ENCODE assay signal across 17 cellular contexts in the genomic region with DNA sequence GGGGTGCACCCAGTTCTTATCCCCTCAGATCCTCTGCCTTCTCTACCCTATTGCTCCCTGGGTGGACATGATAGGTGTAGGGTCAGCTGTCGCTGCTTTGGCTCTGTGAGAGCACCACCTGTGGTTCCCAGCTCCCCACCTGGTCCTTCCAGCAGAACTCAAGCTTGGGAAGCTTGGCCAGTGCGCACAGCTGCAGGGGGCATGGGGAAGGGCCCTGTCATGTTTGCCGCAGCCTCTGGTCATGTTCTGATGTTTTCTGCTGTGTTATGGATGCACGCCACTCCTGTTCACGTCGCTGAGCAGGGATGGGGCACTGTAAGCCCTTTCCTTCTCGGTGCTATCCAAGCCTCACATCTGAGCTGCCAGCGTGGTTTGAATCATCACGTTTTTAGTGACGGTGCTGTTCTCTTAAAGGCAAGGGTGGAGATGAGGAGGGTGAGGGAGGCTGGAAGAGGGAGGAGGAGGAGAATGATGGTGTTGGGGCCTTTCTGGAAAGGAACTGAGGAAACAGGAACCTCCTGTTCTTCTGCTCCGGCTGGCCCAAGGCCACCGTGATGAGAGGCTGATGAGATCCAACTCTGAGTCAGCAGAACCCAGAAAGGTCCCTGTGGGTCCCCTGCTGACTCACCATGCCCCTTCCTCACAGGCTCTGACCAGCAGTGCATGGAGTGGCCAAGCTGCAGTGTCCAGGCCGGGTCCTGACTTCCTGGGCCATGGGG.
DNase-seq lines count a peak whose midpoint lies in the region; FAIRE-seq and TF ChIP-seq lines count a peak whose summit lies in the region.
"Had no signal": no experiment of that assay in that cellular context is flagged by ENCODE, and none has a peak within 500 bp of the region (broad histone marks: within the 10 kb centered on the region; RNA-seq: fewer than 3 reads in every experiment).

No MANE protein-coding gene starts in this region.

- H3K9ac ChIP-seq in fibroblast of lung (ENCODE audit: insufficient read depth, low read length) (no peak overlapping the region), liver (ENCODE audit: low read depth in 1 of 2, low read length in 2 of 2) (no peak overlapping the region), MM.1S (ENCODE audit: low read length) (no peak overlapping the region)
- H3K9ac ChIP-seq: GM23248 had no signal

- no peaks in the 10 kb centered on the region for H3F3A ChIP-seq in MM.1S (ENCODE audit: insufficient read depth, low read length)

- peak; percentile 26 for FAIRE-seq in RCC 7860 (lab: Jason Lieb, UNC)

- H3K4me2 ChIP-seq in fibroblast of lung (ENCODE audit: extremely low read depth, insufficient read depth, low read length) (no peak overlapping the region), MM.1S (ENCODE audit: low read depth, low read length) (no peak overlapping the region)

- H3K4me3 ChIP-seq in fibroblast of lung (replicated peaks in 1 of 4; ENCODE audit: control extremely low read depth in 1 of 4, insufficient read depth in 1 of 4, low read depth in 3 of 4, low read length in 4 of 4) (no peak overlapping the region), liver (ENCODE audit: low read depth in 1 of 3, low read length in 3 of 3) (no peak overlapping the region), MM.1S (ENCODE audit: low read length) (no peak overlapping the region)
- H3K4me3 ChIP-seq: GM23248, MG63, suprapubic skin had no signal

- DNase-seq in RCC 7860 (ENCODE audit: low spot score) = peak; percentile 84
- peak; percentile 39 to 59 for DNase-seq in fibroblast of lung (ENCODE audit: low read depth in 2 of 2)
- peak; percentile 36 for DNase-seq in renal cortical epithelial cell (ENCODE audit: low read depth)
- no peak for DNase-seq in medulla oblongata (ENCODE audit: extremely low spot score)
- DNase-seq in MM.1S = no peak
- DNase-seq in NCI-H2227 (lab: John Stamatoyannopoulos, UW; ENCODE audit: unreplicated experiment) = no peak
- no peak for DNase-seq in occipital lobe (lab: John Stamatoyannopoulos, UW)
- DNase-seq: activated CD4-positive, alpha-beta memory T cell treated with anti-CD3 and anti-CD28 coated beads, Interleukin-2, amount 10 ng/mL, durations not matched to agents 7 days and 5 days; activated T-cell treated with anti-CD3 and anti-CD28 coated beads, Interleukin-2, amount 50 U/mL, for 1 hour; CD8-positive, alpha-beta memory T cell; GM23248; MG63; NCI-H187 treated with DMSO at 0.1 percent for 48 hours; NCI-H446; SHP77 treated with DMSO at 0.1 percent for 48 hours had no signal

- no peaks in the 10 kb centered on the region for H3K79me2 ChIP-seq in fibroblast of lung (ENCODE audit: control insufficient read depth, insufficient read depth, low read length)
- no peaks in the 10 kb centered on the region for H3K79me2 ChIP-seq in MM.1S (ENCODE audit: low read length)

- WGBS in liver = 62% methylated on average over 13 of the region's 13 CpGs

- no peaks in the 10 kb centered on the region for H3K9me2 ChIP-seq in MM.1S (replicated peaks; ENCODE audit: insufficient read depth, low read length)

- TF ChIP-seq CTCF in fibroblast of lung (conservative IDR thresholded peaks at IDR 0.05 in 1 of 2, IDR thresholded peaks at IDR 0.05 in 1 of 2; ENCODE audit: low read depth in 1 of 2, low read length in 2 of 2) (no peak), liver (IDR thresholded peaks at IDR 0.05; ENCODE audit: low read depth, low read length, missing input control) (no peak), MM.1S (IDR thresholded peaks at IDR 0.05; ENCODE audit: low read length) (no peak)

- no peak overlapping the region for H3K27ac ChIP-seq in fibroblast of lung (ENCODE audit: insufficient read depth, low read length)
- H3K27ac ChIP-seq in liver (ENCODE audit: low read depth in 1 of 2, low read length in 2 of 2) = peak overlapping the region; percentile 57 to 88
- H3K27ac ChIP-seq in MM.1S (ENCODE audit: low read length) = no peak overlapping the region
- H3K27ac ChIP-seq: GM23248, suprapubic skin had no signal

- H2AFZ ChIP-seq in fibroblast of lung (ENCODE audit: low read length) = no peak overlapping the region
- H2AFZ ChIP-seq in MM.1S (ENCODE audit: low read length) = no peak overlapping the region
- H2AFZ ChIP-seq: GM23248 had no signal

- H3K9me3 ChIP-seq in fibroblast of lung (ENCODE audit: control insufficient read depth, insufficient read depth, low read depth, low read length) = no peaks in the 10 kb centered on the region
- H3K9me3 ChIP-seq in liver (ENCODE audit: control insufficient read depth in 4 of 4, low read length in 3 of 4) = no peaks in the 10 kb centered on the region
- H3K9me3 ChIP-seq in MM.1S (replicated peaks; ENCODE audit: insufficient read depth, low read length) = no peaks in the 10 kb centered on the region
- H3K9me3 ChIP-seq: MG63, suprapubic skin had no signal

- TF ChIP-seq RAD21 in liver (IDR thresholded peaks at IDR 0.05) = no peak

- H3K4me1 ChIP-seq in fibroblast of lung (ENCODE audit: control insufficient read depth, extremely low read depth, insufficient read depth, low read length) (no peaks in the 10 kb centered on the region), liver (ENCODE audit: control insufficient read depth in 4 of 4, insufficient read depth in 4 of 4, low read length in 3 of 4) (peaks cover 7 to 35% (median 27%) of the 10 kb centered on the region in 4 donors), MM.1S (ENCODE audit: low read length) (no peaks in the 10 kb centered on the region)

- H3K27me3 ChIP-seq in fibroblast of lung (ENCODE audit: control insufficient read depth, insufficient read depth, low read length) (no peaks in the 10 kb centered on the region), liver (ENCODE audit: control insufficient read depth in 4 of 4, insufficient read depth in 4 of 4, low read length in 3 of 4) (no peaks in the 10 kb centered on the region), MM.1S (replicated peaks; ENCODE audit: insufficient read depth, low read length) (no peaks in the 10 kb centered on the region)
- H3K27me3 ChIP-seq: MG63, suprapubic skin had no signal

- H3K36me3 ChIP-seq in fibroblast of lung (ENCODE audit: control insufficient read depth, insufficient read depth, low read length) = no peaks in the 10 kb centered on the region
- H3K36me3 ChIP-seq in liver (ENCODE audit: control insufficient read depth in 4 of 4, insufficient read depth in 3 of 4, low read depth in 1 of 4, low read length in 3 of 4) = no peaks in the 10 kb centered on the region
- no peaks in the 10 kb centered on the region for H3K36me3 ChIP-seq in MM.1S (replicated peaks; ENCODE audit: insufficient read depth, low read length)
- H3K36me3 ChIP-seq: MG63, suprapubic skin had no signal

- H4K20me1 ChIP-seq in fibroblast of lung (ENCODE audit: control insufficient read depth, extremely low read depth, insufficient read depth, low read length) (no peaks in the 10 kb centered on the region), MM.1S (ENCODE audit: insufficient read depth, low read length) (no peaks in the 10 kb centered on the region)

TF ChIP-seq in liver, 16 proteins besides CTCF, POLR2A, EP300 and RAD21 (continues in another document):
- no peak for TF ChIP-seq JUND (IDR thresholded peaks at IDR 0.05)
- no peak for TF ChIP-seq REST (IDR thresholded peaks at IDR 0.05)
- TF ChIP-seq FOXA1 (IDR thresholded peaks at IDR 0.05) = no peak
- TF ChIP-seq, protein P1, sequence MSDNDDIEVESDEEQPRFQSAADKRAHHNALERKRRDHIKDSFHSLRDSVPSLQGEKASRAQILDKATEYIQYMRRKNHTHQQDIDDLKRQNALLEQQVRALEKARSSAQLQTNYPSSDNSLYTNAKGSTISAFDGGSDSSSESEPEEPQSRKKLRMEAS (IDR thresholded peaks at IDR 0.05) = no peak
- TF ChIP-seq EGR1 (IDR thresholded peaks at IDR 0.05; ENCODE audit: low read depth in 2 of 2) = no peak
- TF ChIP-seq, protein P2, sequence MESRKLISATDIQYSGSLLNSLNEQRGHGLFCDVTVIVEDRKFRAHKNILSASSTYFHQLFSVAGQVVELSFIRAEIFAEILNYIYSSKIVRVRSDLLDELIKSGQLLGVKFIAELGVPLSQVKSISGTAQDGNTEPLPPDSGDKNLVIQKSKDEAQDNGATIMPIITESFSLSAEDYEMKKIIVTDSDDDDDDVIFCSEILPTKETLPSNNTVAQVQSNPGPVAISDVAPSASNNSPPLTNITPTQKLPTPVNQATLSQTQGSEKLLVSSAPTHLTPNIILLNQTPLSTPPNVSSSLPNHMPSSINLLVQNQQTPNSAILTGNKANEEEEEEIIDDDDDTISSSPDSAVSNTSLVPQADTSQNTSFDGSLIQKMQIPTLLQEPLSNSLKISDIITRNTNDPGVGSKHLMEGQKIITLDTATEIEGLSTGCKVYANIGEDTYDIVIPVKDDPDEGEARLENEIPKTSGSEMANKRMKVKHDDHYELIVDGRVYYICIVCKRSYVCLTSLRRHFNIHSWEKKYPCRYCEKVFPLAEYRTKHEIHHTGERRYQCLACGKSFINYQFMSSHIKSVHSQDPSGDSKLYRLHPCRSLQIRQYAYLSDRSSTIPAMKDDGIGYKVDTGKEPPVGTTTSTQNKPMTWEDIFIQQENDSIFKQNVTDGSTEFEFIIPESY (IDR thresholded peaks at IDR 0.05) = no peak
- TF ChIP-seq YY1 (IDR thresholded peaks at IDR 0.05) = no peak
- no peak for TF ChIP-seq HNF4A (conservative IDR thresholded peaks at IDR 0.05)
- no peak for TF ChIP-seq SP1 (IDR thresholded peaks at IDR 0.05)
- no peak for TF ChIP-seq RXRA (IDR thresholded peaks at IDR 0.05)
- TF ChIP-seq NR2F2 (IDR thresholded peaks at IDR 0.05) = no peak

Comparison
In these comparisons a context has a peak if more than half of its experiments do, and no peak if none do; other contexts are left out.
1. DNase-seq: peak in RCC 7860 (single experiment), fibroblast of lung (2 of 2) and renal cortical epithelial cell (single experiment); none in medulla oblongata (single experiment), MM.1S (single experiment), NCI-H2227 (single experiment) and occipital lobe (single experiment).
2. H3K27ac ChIP-seq: peak in liver (2 of 2); none in fibroblast of lung (single experiment) and MM.1S (single experiment).